Comparison of ENCODE assay signal across 8 cellular contexts in genomic region chr11:36376315-36376887, GRCh38.
DNase-seq lines count a peak whose midpoint lies in the region; ATAC-seq and TF ChIP-seq lines count a peak whose summit lies in the region.

No MANE protein-coding gene starts in this region.

- peaks cover 3 to 20% (median 8%) of the 10 kb centered on the region in 3 donors for H3K27me3 Mint-ChIP-seq in immature natural killer cell (ENCODE audit: low read depth in 3 of 3)

- peak overlapping the region; percentile 43; the same call in 1 of the 2 replicates for H2AK5ac ChIP-seq in IMR-90 (ENCODE audit: low read depth, low read length)

- H3K9me1 ChIP-seq in IMR-90 (ENCODE audit: insufficient read depth, low read length), result peaks cover 9% of the 10 kb centered on the region

- H3K9me3 ChIP-seq in BLaER1 treated with 17β-estradiol and CSF1 and Interleukin-3, amounts not matched to agents 10 nM and 100 nM (replicated peaks in 1 of 11), result no peaks in the 10 kb centered on the region
- H3K9me3 ChIP-seq in IMR-90 (ENCODE audit: control insufficient read depth, insufficient read depth, low read length), result no peaks in the 10 kb centered on the region
- H3K9me3 ChIP-seq in smooth muscle cell (replicated peaks; ENCODE audit: low read depth), result no peaks in the 10 kb centered on the region

- H3K18ac ChIP-seq in IMR-90 (ENCODE audit: low read depth, low read length), result no peak overlapping the region

- H3K4ac ChIP-seq in IMR-90 (ENCODE audit: low read depth, low read length), result peak overlapping the region; percentile 50; the same call in 1 of the 2 replicates

- peak overlapping the region; percentile 91 for H2AFZ ChIP-seq in IMR-90 (replicated peaks; ENCODE audit: low read length, poor library complexity)
- H2AFZ ChIP-seq in smooth muscle cell (ENCODE audit: low read depth), result peak overlapping the region; percentile 86

- H3K56ac ChIP-seq in IMR-90 (ENCODE audit: extremely low read depth, insufficient read depth, low read length), result peak overlapping the region; percentile 63; the same call in 1 of the 2 replicates

- H3F3A ChIP-seq in smooth muscle cell (ENCODE audit: low read depth), result peaks cover 7% of the 10 kb centered on the region

- H3K9ac ChIP-seq in BLaER1 treated with 17β-estradiol and CSF1 and Interleukin-3, amounts not matched to agents 10 nM and 100 nM, result peak overlapping the region; percentile 69 to 85 (median 81)
- peak overlapping the region; percentile 80 for H3K9ac ChIP-seq in IMR-90 (ENCODE audit: low read depth, low read length)
- peak overlapping the region; percentile 60 for H3K9ac ChIP-seq in smooth muscle cell (ENCODE audit: low read depth)

- WGBS in IMR-90 (ENCODE audit: extremely low coverage in 2 of 2, insufficient read length in 1 of 2), 2 experiments, result 2% methylated on average over 17 of the region's 46 CpGs; no CpG with 5 or more reads in 1 of the 2 experiments
- 2% methylated on average over 42 of the region's 46 CpGs for WGBS in smooth muscle cell (ENCODE audit: low lambda C conversion rate)

- no peak overlapping the region for H2BK5ac ChIP-seq in IMR-90 (ENCODE audit: low read depth, low read length, poor library complexity, severe bottlenecking)

- peak overlapping the region; percentile 86 for H3K23ac ChIP-seq in IMR-90 (ENCODE audit: low read depth, low read length)

- dilution Hi-C loops in IMR-90 (cut with HindIII; ENCODE audit: low sequenced_read_pairs, unreplicated experiment), result no loop called here

- peak; percentile 18 for DNase-seq in IMR-90
- DNase-seq in astrocyte of the spinal cord (ENCODE audit: low read depth, low spot score), result peak; percentile 60
- no peak for DNase-seq in immature natural killer cell
- no peak for DNase-seq in smooth muscle cell (lab: John Stamatoyannopoulos, UW; ENCODE audit: unreplicated experiment)
- DNase-seq in SKM-1 (lab: John Stamatoyannopoulos, UW; ENCODE audit: unreplicated experiment), result no peak

- no TSS peak for BruUV-seq in IMR-90 (replicated peaks; lab: Mats Ljungman, UMichigan)

- peak overlapping the region; percentile 9; the same call in 1 of the 2 replicates for H4K5ac ChIP-seq in IMR-90 (ENCODE audit: low read depth, low read length)

- H3K79me2 ChIP-seq in smooth muscle cell (ENCODE audit: low read depth), result peaks cover 27% of the 10 kb centered on the region

- peaks cover 29 to 36% (median 34%) of the 10 kb centered on the region in 3 donors for H3K36me3 Mint-ChIP-seq in immature natural killer cell

- intact Hi-C loops in IMR-90 (cut with micrococcal nuclease), result loop anchor here (2.0 to 5.0 kb wide), 3 partner anchors 54 to 81 kb away; partner anchors contain the start of gene PRR5L

- no peaks in the 10 kb centered on the region for H3K9me3 Mint-ChIP-seq in immature natural killer cell

- in situ Hi-C loops in IMR-90 (cut with MboI; ENCODE audit: low sequenced_read_pairs) (loop anchor here (5.0 kb wide), 1 partner anchor 96 kb away; no protein-coding TSS in a partner anchor), astrocyte of the spinal cord (cut with HindIII; ENCODE audit: low sequenced_read_pairs) (no loop called here)

- peaks cover 61 to 69% of the 10 kb centered on the region in 2 donors for H3K4me1 Mint-ChIP-seq in immature natural killer cell

- H2BK20ac ChIP-seq in IMR-90 (ENCODE audit: low read depth, low read length), result no peak overlapping the region

- H2BK15ac ChIP-seq in IMR-90 (ENCODE audit: low read depth, low read length), result peak overlapping the region; percentile 78; the same call in 1 of the 3 replicates

- peak overlapping the region; percentile 3 to 57; a peak in 2 of 4 replicates for H4K8ac ChIP-seq in IMR-90 (ENCODE audit: low read depth in 2 of 2, low read length in 2 of 2)

- peaks cover 26 to 48% (median 38%) of the 10 kb centered on the region in 10 experiments for H3K4me1 ChIP-seq in BLaER1 treated with 17β-estradiol and CSF1 and Interleukin-3, amounts not matched to agents 10 nM and 100 nM
- H3K4me1 ChIP-seq in IMR-90 (ENCODE audit: control insufficient read depth, insufficient read depth, low read length) (peaks cover 4% of the 10 kb centered on the region), smooth muscle cell (ENCODE audit: low read depth) (peaks cover 15% of the 10 kb centered on the region)

- POLR2A ChIA-PET in IMR-90 (lab: Charles Lee; ENCODE audit: unreplicated experiment), result interaction anchor here (1.0 kb wide), 1 partner anchor 29 kb away, joined by 6 read pairs; no protein-coding TSS in a partner anchor

- peak overlapping the region; percentile 58; the same call in 1 of the 2 replicates for H4K91ac ChIP-seq in IMR-90 (ENCODE audit: insufficient read depth, low read depth, low read length)

- H3K79me1 ChIP-seq in IMR-90 (ENCODE audit: low read depth in 1 of 2, low read length in 2 of 2), result peaks cover 11 to 15% of the 10 kb centered on the region in 2 experiments; a peak in 3 of 4 replicates

- peak overlapping the region; percentile 95 to 100 (median 99) for H3K4me3 Mint-ChIP-seq in immature natural killer cell

- no peak for TF ChIP-seq POLR2A in IMR-90 (IDR thresholded peaks at IDR 0.05; ENCODE audit: low read depth, low read length)

- H3K27me3 ChIP-seq in BLaER1 treated with 17β-estradiol and CSF1 and Interleukin-3, amounts not matched to agents 10 nM and 100 nM, result peaks cover 19 to 42% (median 27%) of the 10 kb centered on the region in 11 experiments; a peak in 19 of 22 replicates
- H3K27me3 ChIP-seq in IMR-90 (ENCODE audit: control insufficient read depth, insufficient read depth, low read length) (peaks cover 2% of the 10 kb centered on the region; the same call in 1 of the 2 replicates), smooth muscle cell (ENCODE audit: low read depth) (no peaks in the 10 kb centered on the region)

- peaks cover 0 to 12% (median under 1%) of the 10 kb centered on the region in 11 experiments; a peak in 8 of 22 replicates for H3K36me3 ChIP-seq in BLaER1 treated with 17β-estradiol and CSF1 and Interleukin-3, amounts not matched to agents 10 nM and 100 nM
- H3K36me3 ChIP-seq in IMR-90 (ENCODE audit: control insufficient read depth, insufficient read depth, low read length) (no peaks in the 10 kb centered on the region), smooth muscle cell (ENCODE audit: low read depth) (no peaks in the 10 kb centered on the region)

- peak overlapping the region; percentile 85 to 99 (median 96) for H3K27ac Mint-ChIP-seq in immature natural killer cell

- TF ChIP-seq CTCF in IMR-90 (conservative IDR thresholded peaks at IDR 0.05; ENCODE audit: low read depth, low read length), result no peak
- no peak for TF ChIP-seq CTCF in astrocyte of the spinal cord (IDR thresholded peaks at IDR 0.05; ENCODE audit: low read depth, low read length)
- TF ChIP-seq CTCF in smooth muscle cell (IDR thresholded peaks at IDR 0.05; ENCODE audit: borderline replicate concordance, insufficient read depth, poor library complexity, severe bottlenecking), result no peak

- peak overlapping the region; percentile 89 to 100 (median 98) for H3K4me2 ChIP-seq in BLaER1 treated with 17β-estradiol and CSF1 and Interleukin-3, amounts not matched to agents 10 nM and 100 nM
- H3K4me2 ChIP-seq in IMR-90 (ENCODE audit: low read depth, low read length) (peak overlapping the region; percentile 94), smooth muscle cell (peak overlapping the region; percentile 88)

- peak; percentile 16 for ATAC-seq in IMR-90 (ENCODE audit: low read depth)
- ATAC-seq in GM21619 (IDR thresholded peaks at IDR 0.05; ENCODE audit: unreplicated experiment), result no peak
- no peak for ATAC-seq in HG03097 (IDR thresholded peaks at IDR 0.05; ENCODE audit: low FRiP score, unreplicated experiment)

- 0 out of 22 replicates have a peak, but pooled peaks cover 0 to 9% (median 0%) of the 10 kb centered on the region in 11 experiments for H4K20me1 ChIP-seq in BLaER1 treated with 17β-estradiol and CSF1 and Interleukin-3, amounts not matched to agents 10 nM and 100 nM
- H4K20me1 ChIP-seq in IMR-90 (ENCODE audit: insufficient read depth, low read length) (peaks cover 5% of the 10 kb centered on the region; the same call in 1 of the 2 replicates), smooth muscle cell (ENCODE audit: low read depth) (no peaks in the 10 kb centered on the region)

- CTCF ChIA-PET in IMR-90 (lab: Yijun Ruan, JAX), result interaction anchor here (0.6 to 1.5 kb wide), 6 partner anchors 33 to 698 kb away, joined by 3 to 9 read pairs (median 3); no protein-coding TSS in a partner anchor

- H3K14ac ChIP-seq in IMR-90 (replicated peaks; ENCODE audit: low read depth, low read length), result peak overlapping the region; percentile 61; the same call in 1 of the 2 replicates

- H2BK120ac ChIP-seq in IMR-90 (ENCODE audit: low read depth, low read length), result peak overlapping the region; percentile 42; the same call in 1 of the 2 replicates

- 0 out of 2 replicates have a peak, but pooled peaks have one; percentile 5 for TF ChIP-seq RAD21 in IMR-90 (IDR thresholded peaks at IDR 0.05; ENCODE audit: low read length)

- peak overlapping the region; percentile 81 for H2AK9ac ChIP-seq in IMR-90 (replicated peaks; ENCODE audit: low read depth, low read length, poor library complexity)

- H3K4me3 ChIP-seq in BLaER1 treated with 17β-estradiol and CSF1 and Interleukin-3, amounts not matched to agents 10 nM and 100 nM, result peak overlapping the region; percentile 72 to 91 (median 80)
- H3K4me3 ChIP-seq in IMR-90 (ENCODE audit: insufficient read depth, low read depth, low read length) (peak overlapping the region; percentile 83), astrocyte of the spinal cord (ENCODE audit: low read depth, low read length) (peak overlapping the region; percentile 87), smooth muscle cell (peak overlapping the region; percentile 61)

- H3K27ac ChIP-seq in BLaER1 treated with 17β-estradiol and CSF1 and Interleukin-3, amounts not matched to agents 10 nM and 100 nM, result peak overlapping the region; percentile 38 to 78 (median 67); a peak in 19 of 22 replicates
- H3K27ac ChIP-seq in IMR-90 (ENCODE audit: insufficient read depth, low read length) (peak overlapping the region; percentile 29; the same call in 1 of the 2 replicates), smooth muscle cell (ENCODE audit: low read depth) (peak overlapping the region; percentile 72)

TF ChIP-seq in IMR-90, 13 proteins besides CTCF, POLR2A, EP300 and RAD21:
- no peak for TF ChIP-seq FOS (IDR thresholded peaks at IDR 0.05; ENCODE audit: low read depth, low read length)
- TF ChIP-seq MAZ (IDR thresholded peaks at IDR 0.05; ENCODE audit: borderline replicate concordance, low read depth, low read length), result peak; percentile 26; the same call in 1 of the 2 replicates

Comparison
In these comparisons a context has a peak if more than half of its experiments do, and no peak if none do; other contexts are left out.
1. DNase-seq: peak in IMR-90 (single experiment) and astrocyte of the spinal cord (single experiment); none in immature natural killer cell (0 of 3), smooth muscle cell (single experiment) and SKM-1 (single experiment).
2. Peak in every context shown above with its lines, with median percentiles within 50 percentile points of each other: H3K27ac ChIP-seq, H3K4me2 ChIP-seq, H3K4me3 ChIP-seq and H3K9ac ChIP-seq.